ENCODE assay signal across 31 cellular contexts in the genomic region with DNA sequence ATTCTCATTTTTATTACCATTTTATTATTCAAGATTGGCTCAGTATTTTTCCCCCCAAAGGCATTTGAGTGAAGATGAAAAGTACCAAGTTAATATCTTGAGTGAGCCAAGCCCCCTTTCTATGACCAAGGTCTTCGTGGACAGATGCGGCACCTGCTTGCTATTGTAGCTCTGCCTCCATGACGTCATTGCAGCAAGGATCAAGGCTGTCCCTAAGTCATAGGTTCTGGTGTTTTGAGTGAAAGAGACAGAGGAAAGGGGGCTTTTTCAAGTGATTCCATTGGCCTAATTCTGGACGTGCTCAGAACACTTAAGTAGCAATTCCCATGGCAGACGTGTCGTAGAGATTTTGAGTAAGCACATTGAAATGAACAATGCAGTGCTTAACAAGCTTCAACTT.
"Had no signal": no experiment of that assay in that cellular context is flagged by ENCODE, and none has a peak within 500 bp of the region (broad histone marks: within the 10 kb centered on the region; RNA-seq: fewer than 3 reads in every experiment).

No MANE protein-coding gene starts in this region.

- DNase-seq: colonic mucosa; effector CD8-positive, alpha-beta T cell; endodermal cell; foreskin fibroblast; gastrocnemius medialis; heart left ventricle; left cardiac atrium; left lung; mesenchymal stem cell; mucosa of descending colon; naive B cell; sigmoid colon; stimulated activated CD4-positive, alpha-beta T cell treated with anti-CD3 and anti-CD28 coated beads, Interleukin-2, amount 100 ng/mL, for 24 hours; stimulated activated CD4-positive, alpha-beta T cell treated with anti-CD3 and anti-CD28 coated beads, Interleukin-4, amount 100 ng/mL, for 24 hours; stimulated activated naive CD4-positive, alpha-beta T cell treated with Interleukin-2 at 50 U/mL for 16 hours; substantia nigra; testis; tibial artery had no signal

- H3K4me3 ChIP-seq: colonic mucosa, gastrocnemius medialis, heart left ventricle, hepatocyte, left lung, mucosa of descending colon, right atrium auricular region, sigmoid colon, testis, tibial artery had no signal

- H3K36me3 Mint-ChIP-seq: mesothelial cell of epicardium; naive B cell; natural killer cell treated with Interleukin-12 subunit alpha and Interleukin-12 subunit beta and Interleukin-15 and Interleukin-18, amount 100 ng/mL, for 72 hours; stimulated activated effector memory CD8-positive, alpha-beta T cell treated with anti-CD3 and anti-CD28 coated beads, Interleukin-12 subunit alpha, Interleukin-12 subunit beta, amount 100 ng/mL, for 72 hours; type B pancreatic cell had no signal

- H3K79me2 ChIP-seq: hepatocyte, parathyroid adenoma had no signal

- H3K4me1 ChIP-seq: colonic mucosa, gastrocnemius medialis, heart left ventricle, left lung, parathyroid adenoma, right atrium auricular region, sigmoid colon, testis, tibial artery had no signal

- H3K27me3 Mint-ChIP-seq: dendritic cell treated with granulocyte-macrophage colony-stimulating factor and Interleukin-4, amounts not matched to agents 40 ng/mL and 50 ng/mL, for 4 days had no signal

- H3K9me3 Mint-ChIP-seq: dendritic cell treated with granulocyte-macrophage colony-stimulating factor and Interleukin-4, amounts not matched to agents 40 ng/mL and 50 ng/mL, for 4 days; endodermal cell; mesothelial cell of epicardium; naive B cell; natural killer cell treated with Interleukin-12 subunit alpha and Interleukin-12 subunit beta and Interleukin-15 and Interleukin-18, amount 100 ng/mL, for 72 hours; neural crest cell; stimulated activated effector memory CD8-positive, alpha-beta T cell treated with anti-CD3 and anti-CD28 coated beads, Interleukin-12 subunit alpha, Interleukin-12 subunit beta, amount 100 ng/mL, for 72 hours; type B pancreatic cell had no signal

- H3K4me3 Mint-ChIP-seq: dendritic cell treated with granulocyte-macrophage colony-stimulating factor and Interleukin-4, amounts not matched to agents 40 ng/mL and 50 ng/mL, for 4 days; endodermal cell; mesothelial cell of epicardium; naive B cell; natural killer cell treated with Interleukin-12 subunit alpha and Interleukin-12 subunit beta and Interleukin-15 and Interleukin-18, amount 100 ng/mL, for 72 hours; neural crest cell; stimulated activated effector memory CD8-positive, alpha-beta T cell treated with anti-CD3 and anti-CD28 coated beads, Interleukin-12 subunit alpha, Interleukin-12 subunit beta, amount 100 ng/mL, for 72 hours; type B pancreatic cell had no signal

- H3K9ac ChIP-seq: parathyroid adenoma had no signal

- H3K27ac ChIP-seq: colonic mucosa, epithelial cell of prostate, gastrocnemius medialis, heart left ventricle, hepatocyte, left lung, parathyroid adenoma, right atrium auricular region, sigmoid colon, testis, tibial artery had no signal

- FAIRE-seq: islet of Langerhans had no signal

- H3K27ac Mint-ChIP-seq: dendritic cell treated with granulocyte-macrophage colony-stimulating factor and Interleukin-4, amounts not matched to agents 40 ng/mL and 50 ng/mL, for 4 days; endodermal cell; mesothelial cell of epicardium; natural killer cell treated with Interleukin-12 subunit alpha and Interleukin-12 subunit beta and Interleukin-15 and Interleukin-18, amount 100 ng/mL, for 72 hours; progenitor cell of endocrine pancreas; stimulated activated effector memory CD8-positive, alpha-beta T cell treated with anti-CD3 and anti-CD28 coated beads, Interleukin-12 subunit alpha, Interleukin-12 subunit beta, amount 100 ng/mL, for 72 hours; type B pancreatic cell had no signal

- H3K9me3 ChIP-seq: colonic mucosa, gastrocnemius medialis, heart left ventricle, left lung, mucosa of descending colon, right atrium auricular region, sigmoid colon, testis, tibial artery had no signal

- H3K27me3 ChIP-seq: colonic mucosa, gastrocnemius medialis, heart left ventricle, hepatocyte, left lung, right atrium auricular region, sigmoid colon, testis, tibial artery had no signal

- H3K4me1 Mint-ChIP-seq: endodermal cell; naive B cell; neural crest cell; stimulated activated effector memory CD8-positive, alpha-beta T cell treated with anti-CD3 and anti-CD28 coated beads, Interleukin-12 subunit alpha, Interleukin-12 subunit beta, amount 100 ng/mL, for 72 hours had no signal

- H2AFZ ChIP-seq: hepatocyte, parathyroid adenoma had no signal

- H3K36me3 ChIP-seq: colonic mucosa, gastrocnemius medialis, heart left ventricle, left lung, right atrium auricular region, sigmoid colon, tibial artery had no signal

- H3K4me2 ChIP-seq: hepatocyte had no signal

- ATAC-seq: esophagus mucosa; gastrocnemius medialis; heart left ventricle; left cardiac atrium; left lung; mucosa of descending colon; natural killer cell treated with Interleukin-12 subunit alpha and Interleukin-12 subunit beta and Interleukin-15 and Interleukin-18, amount 100 ng/mL, for 72 hours; stimulated activated effector memory CD8-positive, alpha-beta T cell treated with anti-CD3 and anti-CD28 coated beads, Interleukin-12 subunit alpha, Interleukin-12 subunit beta, amount 100 ng/mL, for 72 hours had no signal
